In the genomic region with DNA sequence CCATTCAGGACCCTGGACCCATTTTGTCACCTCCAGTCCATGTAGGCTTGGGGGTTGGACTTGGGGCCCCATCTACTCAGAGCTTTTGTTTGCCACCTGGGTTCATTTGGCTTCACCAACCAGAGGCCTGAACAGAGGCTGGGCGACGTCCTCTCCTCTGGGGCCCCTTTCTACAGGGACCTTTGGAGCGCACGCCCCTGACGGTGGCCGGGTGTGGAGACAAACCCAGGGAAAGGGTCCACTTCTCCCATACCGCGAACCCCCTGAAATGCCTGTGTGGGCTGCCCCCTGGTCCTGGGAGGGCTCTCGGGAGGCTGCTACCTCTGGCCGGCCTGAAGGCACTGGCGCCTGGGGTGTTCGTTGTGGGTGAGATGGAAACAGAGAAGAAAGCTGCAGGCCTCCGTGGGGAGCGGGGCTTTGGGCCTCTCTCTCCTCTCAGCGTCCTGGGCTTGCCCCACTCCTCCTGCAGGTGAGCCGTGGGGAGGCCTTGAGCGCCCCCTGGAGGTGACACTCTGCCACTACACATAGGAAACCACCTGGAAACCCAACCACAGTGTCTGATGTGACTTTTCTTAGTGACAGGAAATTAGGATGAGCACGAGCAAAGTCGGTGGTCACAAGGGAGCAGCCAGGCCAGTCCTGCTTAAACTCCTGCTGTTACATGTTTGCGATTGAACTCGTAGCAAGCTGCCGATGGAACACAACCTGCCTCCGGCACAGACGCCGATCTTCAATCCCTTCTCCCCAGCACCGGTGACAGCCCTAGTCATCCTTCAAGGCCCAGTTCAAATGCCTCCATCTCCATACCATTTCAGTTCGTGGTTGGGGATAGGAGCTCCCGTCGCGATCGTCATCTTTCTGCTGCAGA, we compare ENCODE assay signal across 1 cellular context.
TF ChIP-seq lines count a peak whose summit lies in the region.

No MANE protein-coding gene starts in this region.

TF ChIP-seq in HepG2, 621 proteins besides CTCF, POLR2A, EP300 and RAD21 (continued from another document):
- TF ChIP-seq, protein P1, sequence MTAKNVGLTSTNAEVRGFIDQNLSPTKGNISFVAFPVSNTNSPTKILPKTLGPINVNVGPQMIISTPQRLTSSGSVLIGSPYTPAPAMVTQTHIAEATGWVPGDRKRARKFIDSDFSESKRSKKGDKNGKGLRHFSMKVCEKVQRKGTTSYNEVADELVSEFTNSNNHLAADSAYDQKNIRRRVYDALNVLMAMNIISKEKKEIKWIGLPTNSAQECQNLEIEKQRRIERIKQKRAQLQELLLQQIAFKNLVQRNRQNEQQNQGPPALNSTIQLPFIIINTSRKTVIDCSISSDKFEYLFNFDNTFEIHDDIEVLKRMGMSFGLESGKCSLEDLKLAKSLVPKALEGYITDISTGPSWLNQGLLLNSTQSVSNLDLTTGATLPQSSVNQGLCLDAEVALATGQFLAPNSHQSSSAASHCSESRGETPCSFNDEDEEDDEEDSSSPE (CRISPR knock-in tag; IDR thresholded peaks at IDR 0.05), result no peak
- TF ChIP-seq, protein P2, sequence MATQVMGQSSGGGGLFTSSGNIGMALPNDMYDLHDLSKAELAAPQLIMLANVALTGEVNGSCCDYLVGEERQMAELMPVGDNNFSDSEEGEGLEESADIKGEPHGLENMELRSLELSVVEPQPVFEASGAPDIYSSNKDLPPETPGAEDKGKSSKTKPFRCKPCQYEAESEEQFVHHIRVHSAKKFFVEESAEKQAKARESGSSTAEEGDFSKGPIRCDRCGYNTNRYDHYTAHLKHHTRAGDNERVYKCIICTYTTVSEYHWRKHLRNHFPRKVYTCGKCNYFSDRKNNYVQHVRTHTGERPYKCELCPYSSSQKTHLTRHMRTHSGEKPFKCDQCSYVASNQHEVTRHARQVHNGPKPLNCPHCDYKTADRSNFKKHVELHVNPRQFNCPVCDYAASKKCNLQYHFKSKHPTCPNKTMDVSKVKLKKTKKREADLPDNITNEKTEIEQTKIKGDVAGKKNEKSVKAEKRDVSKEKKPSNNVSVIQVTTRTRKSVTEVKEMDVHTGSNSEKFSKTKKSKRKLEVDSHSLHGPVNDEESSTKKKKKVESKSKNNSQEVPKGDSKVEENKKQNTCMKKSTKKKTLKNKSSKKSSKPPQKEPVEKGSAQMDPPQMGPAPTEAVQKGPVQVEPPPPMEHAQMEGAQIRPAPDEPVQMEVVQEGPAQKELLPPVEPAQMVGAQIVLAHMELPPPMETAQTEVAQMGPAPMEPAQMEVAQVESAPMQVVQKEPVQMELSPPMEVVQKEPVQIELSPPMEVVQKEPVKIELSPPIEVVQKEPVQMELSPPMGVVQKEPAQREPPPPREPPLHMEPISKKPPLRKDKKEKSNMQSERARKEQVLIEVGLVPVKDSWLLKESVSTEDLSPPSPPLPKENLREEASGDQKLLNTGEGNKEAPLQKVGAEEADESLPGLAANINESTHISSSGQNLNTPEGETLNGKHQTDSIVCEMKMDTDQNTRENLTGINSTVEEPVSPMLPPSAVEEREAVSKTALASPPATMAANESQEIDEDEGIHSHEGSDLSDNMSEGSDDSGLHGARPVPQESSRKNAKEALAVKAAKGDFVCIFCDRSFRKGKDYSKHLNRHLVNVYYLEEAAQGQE (IDR thresholded peaks at IDR 0.05; ENCODE audit: borderline replicate concordance in 1 of 2, low read depth in 1 of 2, low read length in 2 of 2), result peak in 1 of 2 experiments; percentile 60; a peak in 2 of 4 replicates
- TF ChIP-seq, protein P3, sequence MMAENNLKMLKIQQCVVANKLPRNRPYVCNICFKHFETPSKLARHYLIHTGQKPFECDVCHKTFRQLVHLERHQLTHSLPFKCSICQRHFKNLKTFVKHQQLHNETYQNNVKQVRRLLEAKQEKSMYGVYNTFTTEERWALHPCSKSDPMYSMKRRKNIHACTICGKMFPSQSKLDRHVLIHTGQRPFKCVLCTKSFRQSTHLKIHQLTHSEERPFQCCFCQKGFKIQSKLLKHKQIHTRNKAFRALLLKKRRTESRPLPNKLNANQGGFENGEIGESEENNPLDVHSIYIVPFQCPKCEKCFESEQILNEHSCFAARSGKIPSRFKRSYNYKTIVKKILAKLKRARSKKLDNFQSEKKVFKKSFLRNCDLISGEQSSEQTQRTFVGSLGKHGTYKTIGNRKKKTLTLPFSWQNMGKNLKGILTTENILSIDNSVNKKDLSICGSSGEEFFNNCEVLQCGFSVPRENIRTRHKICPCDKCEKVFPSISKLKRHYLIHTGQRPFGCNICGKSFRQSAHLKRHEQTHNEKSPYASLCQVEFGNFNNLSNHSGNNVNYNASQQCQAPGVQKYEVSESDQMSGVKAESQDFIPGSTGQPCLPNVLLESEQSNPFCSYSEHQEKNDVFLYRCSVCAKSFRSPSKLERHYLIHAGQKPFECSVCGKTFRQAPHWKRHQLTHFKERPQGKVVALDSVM (CRISPR knock-in tag; IDR thresholded peaks at IDR 0.05), result peak; percentile 47; the same call in 1 of the 2 replicates
